ENCODE assay signal across 16 cellular contexts in the genomic region with DNA sequence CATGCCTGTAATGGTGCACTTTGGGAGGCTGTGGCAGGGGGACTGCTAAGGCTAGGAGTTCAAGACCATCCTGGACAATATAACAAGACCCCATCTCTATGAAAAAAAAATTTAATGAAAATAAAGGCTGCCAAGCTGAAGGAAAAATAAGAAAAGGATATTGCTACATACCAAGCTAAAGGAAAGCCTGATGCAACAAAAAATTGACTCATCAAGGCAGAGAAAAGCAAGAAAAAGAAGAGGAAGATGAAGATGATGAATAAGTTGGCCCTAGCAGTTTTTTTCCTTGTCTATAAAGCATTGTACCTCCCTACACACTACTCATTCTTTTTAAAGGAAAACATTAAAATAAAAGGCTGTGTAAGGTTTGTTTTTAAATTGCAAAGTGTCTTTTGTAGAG.
DNase-seq lines count a peak whose midpoint lies in the region; TF ChIP-seq lines count a peak whose summit lies in the region.
"Had no signal": no experiment of that assay in that cellular context is flagged by ENCODE, and none has a peak within 500 bp of the region (broad histone marks: within the 10 kb centered on the region; RNA-seq: fewer than 3 reads in every experiment).

No MANE protein-coding gene starts in this region.

- no peaks in the 10 kb centered on the region for H3K4me1 ChIP-seq in suprapubic skin

- TF ChIP-seq EP300 in suprapubic skin (IDR thresholded peaks at IDR 0.05) = no peak

- H3K27ac ChIP-seq in suprapubic skin = no peak overlapping the region

- no peak for TF ChIP-seq POLR2A in suprapubic skin (IDR thresholded peaks at IDR 0.05)

- H3K4me3 ChIP-seq in AG10803 (ENCODE audit: low read length) (no peak overlapping the region), suprapubic skin (no peak overlapping the region)

- peaks cover 4% of the 10 kb centered on the region for H3K27me3 ChIP-seq in suprapubic skin

- peak; percentile 29 for DNase-seq in AG10803 (ENCODE audit: low read depth)
- DNase-seq in HT1080 (ENCODE audit: low read depth) = peak; percentile 34
- peak; percentile 59 for DNase-seq in amniotic epithelial cell (ENCODE audit: low read depth)
- peak; percentile 19 for DNase-seq in fibroblast of peridontal ligament (ENCODE audit: extremely low read depth)
- DNase-seq in activated CD4-positive, alpha-beta T cell treated with anti-CD3 and anti-CD28 coated beads, Interleukin-2, amount 50 U/mL, for 48 hours = no peak
- DNase-seq in suprapubic skin (ENCODE audit: low spot score in 2 of 2) = no peak
- DNase-seq in GM13976 (ENCODE audit: low spot score) = no peak
- DNase-seq in DMS79 treated with DMSO at 0.1 percent for 48 hours (lab: John Stamatoyannopoulos, UW) = no peak
- DNase-seq: CD8-positive, alpha-beta memory T cell; DMS79; HCEC 1CT; MV-4-11; NCI-H187; NCI-H2107; NCI-H510A treated with DMSO at 0.1 percent for 48 hours; NCI-H774 had no signal

- TF ChIP-seq CTCF in AG10803 (conservative IDR thresholded peaks at IDR 0.05; ENCODE audit: low read length) (no peak), suprapubic skin (IDR thresholded peaks at IDR 0.05) (no peak), GM13976 (IDR thresholded peaks at IDR 0.05; ENCODE audit: borderline replicate concordance, control extremely low read depth, extremely low read depth, insufficient read depth, missing control alignments) (no peak)

- in situ Hi-C loops in GM13976 (cut with MboI; ENCODE audit: low sequenced_read_pairs, unreplicated experiment) = no loop called here

- no peaks in the 10 kb centered on the region for H3K36me3 ChIP-seq in suprapubic skin

- no peaks in the 10 kb centered on the region for H3K9me3 ChIP-seq in suprapubic skin

Comparison
In these comparisons a context has a peak if more than half of its experiments do, and no peak if none do; other contexts are left out.
1. DNase-seq: peak in AG10803 (single experiment), HT1080 (single experiment), amniotic epithelial cell (single experiment) and fibroblast of peridontal ligament (single experiment); none in activated CD4-positive, alpha-beta T cell treated with anti-CD3 and anti-CD28 coated beads, Interleukin-2, amount 50 U/mL, for 48 hours (0 of 2), suprapubic skin (0 of 2), GM13976 (single experiment) and DMS79 treated with DMSO at 0.1 percent for 48 hours (single experiment).